In genomic region chr4:148779771-148780170, GRCh38 we compare ENCODE assay signal across 26 cellular contexts.
"Had no signal": no experiment of that assay in that cellular context is flagged by ENCODE, and none has a peak within 500 bp of the region (broad histone marks: within the 10 kb centered on the region; RNA-seq: fewer than 3 reads in every experiment).

No MANE protein-coding gene starts in this region.

- H3K27me3 Mint-ChIP-seq: dendritic cell treated with granulocyte-macrophage colony-stimulating factor and Interleukin-4, amounts not matched to agents 40 ng/mL and 50 ng/mL, for 4 days; stimulated activated memory B cell treated with anti-CD40 and anti-IgM and Interleukin-4, amounts not matched to agents 10 μg/mL and 1 μg/mL and 100 μg/mL, for 72 hours had no signal

- H3K9me3 ChIP-seq: lower lobe of right lung, psoas muscle, sigmoid colon, testis, tibial artery, upper lobe of right lung, uterus had no signal

- H3K4me3 ChIP-seq: lower lobe of right lung, psoas muscle, sigmoid colon, spleen, testis, tibial artery, upper lobe of right lung, uterus had no signal

- H3K4me1 Mint-ChIP-seq: immature natural killer cell; naive thymus-derived CD8-positive, alpha-beta T cell; nephron progenitor cell; stimulated activated memory B cell treated with anti-CD40 and anti-IgM and Interleukin-4, amounts not matched to agents 10 μg/mL and 1 μg/mL and 100 μg/mL, for 72 hours had no signal

- H3K36me3 Mint-ChIP-seq: immature natural killer cell; stimulated activated memory B cell treated with anti-CD40 and anti-IgM and Interleukin-4, amounts not matched to agents 10 μg/mL and 1 μg/mL and 100 μg/mL, for 72 hours had no signal

- H3K4me3 Mint-ChIP-seq: dendritic cell treated with granulocyte-macrophage colony-stimulating factor and Interleukin-4, amounts not matched to agents 40 ng/mL and 50 ng/mL, for 4 days; immature natural killer cell; naive thymus-derived CD8-positive, alpha-beta T cell; nephron progenitor cell; stimulated activated memory B cell treated with anti-CD40 and anti-IgM and Interleukin-4, amounts not matched to agents 10 μg/mL and 1 μg/mL and 100 μg/mL, for 72 hours had no signal

- H3K27ac ChIP-seq: lower lobe of right lung, psoas muscle, sigmoid colon, spleen, testis, tibial artery, upper lobe of right lung, uterus had no signal

- ATAC-seq: left ventricle myocardium superior; lower lobe of right lung; naive thymus-derived CD8-positive, alpha-beta T cell; psoas muscle; right cardiac atrium; stimulated activated memory B cell treated with anti-CD40 and anti-IgM and Interleukin-4, amounts not matched to agents 10 μg/mL and 1 μg/mL and 100 μg/mL, for 72 hours; stimulated activated naive CD8-positive, alpha-beta T cell treated with anti-CD3 and anti-CD28 coated beads, Interleukin-15, Interleukin-2, amounts not matched to agents 100 U/mL and 50 U/mL, for 24 hours; upper lobe of right lung had no signal

- H3K4me1 ChIP-seq: lower lobe of right lung, psoas muscle, spleen, testis, tibial artery, upper lobe of right lung, uterus had no signal

- DNase-seq: cerebellar nuclear complex; effector memory CD4-positive, alpha-beta T cell; erythroblast; hypothalamus; immature natural killer cell; islet precursor cell; left ventricle myocardium superior; lower lobe of right lung; naive thymus-derived CD8-positive, alpha-beta T cell; nephron progenitor cell; nucleus accumbens; psoas muscle; right cardiac atrium; sigmoid colon; spleen; stimulated activated CD4-positive, alpha-beta T cell treated with anti-CD3 and anti-CD28 coated beads, Interleukin-4, amount 100 ng/mL, for 4 hours; stimulated activated naive CD8-positive, alpha-beta T cell treated with anti-CD3 and anti-CD28 coated beads, Interleukin-15, Interleukin-2, amounts not matched to agents 100 U/mL and 50 U/mL, for 24 hours; substantia nigra; testis; tibial artery; upper lobe of right lung; uterus had no signal

- H3K9me3 Mint-ChIP-seq: dendritic cell treated with granulocyte-macrophage colony-stimulating factor and Interleukin-4, amounts not matched to agents 40 ng/mL and 50 ng/mL, for 4 days; nephron progenitor cell had no signal

- H3K36me3 ChIP-seq: lower lobe of right lung, sigmoid colon, spleen, tibial artery, upper lobe of right lung, uterus had no signal

- H3K27me3 ChIP-seq: sigmoid colon, spleen, testis, tibial artery, upper lobe of right lung, uterus had no signal

- H3K27ac Mint-ChIP-seq: dendritic cell treated with granulocyte-macrophage colony-stimulating factor and Interleukin-4, amounts not matched to agents 40 ng/mL and 50 ng/mL, for 4 days; immature natural killer cell; nephron progenitor cell; stimulated activated memory B cell treated with anti-CD40 and anti-IgM and Interleukin-4, amounts not matched to agents 10 μg/mL and 1 μg/mL and 100 μg/mL, for 72 hours had no signal

- FAIRE-seq: colon, frontal cortex had no signal
